19 cellular contexts compared by ENCODE assay signal in the genomic region with DNA sequence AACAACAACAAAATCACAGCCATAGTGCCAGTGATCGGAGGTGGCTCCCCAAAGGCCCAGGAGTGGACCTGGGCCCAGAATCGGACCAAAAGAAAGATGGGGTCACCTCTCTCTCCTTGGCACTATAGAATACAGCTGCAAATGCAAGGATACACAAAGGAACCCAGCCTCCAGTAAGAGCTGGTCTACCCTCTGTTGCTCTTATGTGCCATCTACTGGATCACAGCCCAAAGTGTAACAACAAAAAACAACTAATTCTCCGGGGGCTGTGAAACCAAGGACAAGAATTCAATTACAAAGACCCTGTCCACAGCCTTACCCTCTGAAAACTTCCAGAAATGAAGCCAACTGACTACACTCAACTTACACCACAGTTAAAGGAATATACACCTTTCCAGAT. TPM values are rescaled to one million over a fixed set of nuclear protein-coding genes. Genes with fewer than 3 reads are reported as not detected.
DNase-seq lines count a peak whose midpoint lies in the region; ATAC-seq, FAIRE-seq and TF ChIP-seq lines count a peak whose summit lies in the region.
"Had no signal": no experiment of that assay in that cellular context is flagged by ENCODE, and none has a peak within 500 bp of the region (broad histone marks: within the 10 kb centered on the region; RNA-seq: fewer than 3 reads in every experiment).

No MANE protein-coding gene starts in this region.

- FAIRE-seq in GM12878 (lab: Jason Lieb, UNC), result no peak

- CTCF ChIA-PET in GM12878 (lab: Yijun Ruan, JAX), result no interaction called here

- DNase-seq in DMS 273 (lab: John Stamatoyannopoulos, UW; ENCODE audit: unreplicated experiment) (peak; percentile 2), DMS 273 treated with DMSO at 0.1 percent for 48 hours (lab: John Stamatoyannopoulos, UW) (no peak), LNCaP clone FGC (ENCODE audit: low read depth) (no peak), GM12878 (ENCODE audit: low read depth, low spot score) (no peak), mesenchymal stem cell (peak; percentile 17), GDM1 (lab: John Stamatoyannopoulos, UW) (no peak), dorsolateral prefrontal cortex (no peak)
- DNase-seq: 8988T; activated B cell treated with CpG ODN at 0.5 μM for 24 hours; activated T-cell treated with anti-CD3 and anti-CD28 coated beads, Interleukin-2, amount 50 U/mL, for 24 hours; amniotic stem cell; effector CD8-positive, alpha-beta T cell; nephron progenitor cell; Right ventricle myocardium superior; thyroid gland had no signal

- H3K4ac ChIP-seq in mesenchymal stem cell (ENCODE audit: low read depth in 1 of 2, low read length in 2 of 2), result peak overlapping the region; percentile 97 to 100

- H3K14ac ChIP-seq in mesenchymal stem cell (ENCODE audit: low read length in 2 of 2), result peak overlapping the region in 1 of 2 experiments; percentile 96

- SMC1A ChIA-PET in GM12878 (lab: Charles Lee; ENCODE audit: uncharacterized antibody, unreplicated experiment), result no interaction called here

- H3K27me3 ChIP-seq in GM12878 (replicated peaks in 1 of 2; ENCODE audit: control insufficient read depth in 2 of 2, insufficient read depth in 2 of 2, low read length in 1 of 2) (no peaks in the 10 kb centered on the region), mesenchymal stem cell (ENCODE audit: control insufficient read depth in 1 of 2, insufficient read depth in 1 of 2, low read length in 2 of 2) (no peaks in the 10 kb centered on the region), dorsolateral prefrontal cortex (no peaks in the 10 kb centered on the region)
- H3K27me3 ChIP-seq: gastroesophageal sphincter, thyroid gland had no signal

- H3K27ac ChIP-seq in GM12878 (ENCODE audit: control insufficient read depth, insufficient read depth), result no peak overlapping the region
- no peak overlapping the region for H3K27ac ChIP-seq in mesenchymal stem cell (ENCODE audit: low read length, poor library complexity, severe bottlenecking)
- H3K27ac ChIP-seq in dorsolateral prefrontal cortex, result no peak overlapping the region
- H3K27ac ChIP-seq: gastroesophageal sphincter, thyroid gland had no signal

- no peak overlapping the region for H3K4me3 ChIP-seq in LNCaP clone FGC (ENCODE audit: low read depth, low read length)
- no peak overlapping the region for H3K4me3 ChIP-seq in GM12878
- H3K4me3 ChIP-seq in mesenchymal stem cell (ENCODE audit: insufficient read depth in 1 of 2, low read depth in 1 of 2, low read length in 2 of 2), result no peak overlapping the region
- H3K4me3 ChIP-seq in dorsolateral prefrontal cortex, result no peak overlapping the region
- H3K4me3 ChIP-seq: gastroesophageal sphincter, skin epidermis, thyroid gland had no signal

- TF ChIP-seq CTCF in LNCaP clone FGC (IDR thresholded peaks at IDR 0.05; ENCODE audit: control insufficient read depth, extremely low read depth, insufficient read depth), result peak; percentile 16; the same call in 1 of the 2 replicates
- TF ChIP-seq CTCF in GM12878 (IDR thresholded peaks at IDR 0.05 in 2 of 3, conservative IDR thresholded peaks at IDR 0.05 in 1 of 3; ENCODE audit: control insufficient read depth in 2 of 3, extremely low read depth in 1 of 3, insufficient read depth in 1 of 3, low read depth in 3 of 3, low read length in 3 of 3), result no peak; a peak in 1 of 6 replicates
- no peak for TF ChIP-seq CTCF in dorsolateral prefrontal cortex (IDR thresholded peaks at IDR 0.05 in 54 of 56, conservative IDR thresholded peaks at IDR 0.05 in 2 of 56; ENCODE audit: low read depth in 1 of 56, partially characterized antibody in 56 of 56)

- H3K9me3 ChIP-seq in GM12878 (replicated peaks; ENCODE audit: control insufficient read depth, insufficient read depth, low read length), result no peaks in the 10 kb centered on the region
- peaks cover 3% of the 10 kb centered on the region for H3K9me3 ChIP-seq in mesenchymal stem cell (ENCODE audit: control insufficient read depth, low read length)
- H3K9me3 ChIP-seq: thyroid gland had no signal

- H4K20me1 ChIP-seq in GM12878 (ENCODE audit: control insufficient read depth, insufficient read depth), result no peaks in the 10 kb centered on the region

- 0 out of 2 replicates have a peak, but pooled peaks have one; percentile 8 for TF ChIP-seq RAD21 in GM12878 (IDR thresholded peaks at IDR 0.05; ENCODE audit: insufficient read depth, low read depth, low read length)

- H2AK5ac ChIP-seq in mesenchymal stem cell (ENCODE audit: low read length, severe bottlenecking), result no peak overlapping the region

- no peak for TF ChIP-seq EP300 in GM12878 (IDR thresholded peaks at IDR 0.05; ENCODE audit: borderline replicate concordance in 1 of 2, control insufficient read depth in 1 of 2, low read depth in 2 of 2, low read length in 2 of 2)

- no peaks in the 10 kb centered on the region for H3K4me1 ChIP-seq in GM12878 (ENCODE audit: control insufficient read depth, insufficient read depth, low read length)
- no peaks in the 10 kb centered on the region for H3K4me1 ChIP-seq in mesenchymal stem cell (ENCODE audit: control insufficient read depth, insufficient read depth, low read depth, low read length)
- H3K4me1 ChIP-seq: gastroesophageal sphincter, thyroid gland had no signal

- peak overlapping the region; percentile 71 to 99 for H2BK12ac ChIP-seq in mesenchymal stem cell (ENCODE audit: low read length in 2 of 2)

- no peak overlapping the region for H2BK5ac ChIP-seq in mesenchymal stem cell (ENCODE audit: low read depth, low read length, poor library complexity, severe bottlenecking)

- H3K9ac ChIP-seq in GM12878 (ENCODE audit: control insufficient read depth, insufficient read depth, low read length) (no peak overlapping the region), mesenchymal stem cell (ENCODE audit: low read length) (no peak overlapping the region)

- H3K36me3 ChIP-seq in GM12878 (ENCODE audit: control insufficient read depth in 2 of 2, insufficient read depth in 2 of 2, low read length in 1 of 2), result no peaks in the 10 kb centered on the region
- no peaks in the 10 kb centered on the region for H3K36me3 ChIP-seq in mesenchymal stem cell (ENCODE audit: control insufficient read depth in 1 of 2, insufficient read depth in 2 of 2, low read depth in 1 of 2, low read length in 2 of 2)
- H3K36me3 ChIP-seq: gastroesophageal sphincter, thyroid gland had no signal

- H3K23ac ChIP-seq in mesenchymal stem cell (ENCODE audit: low read length in 2 of 2), result peak overlapping the region in 1 of 2 experiments; percentile 80

- BruUV-seq in GM12878 (replicated peaks; lab: Mats Ljungman, UMichigan), result no TSS peak

- H2BK15ac ChIP-seq in mesenchymal stem cell (ENCODE audit: low read depth, poor library complexity, severe bottlenecking), result no peak overlapping the region

- ATAC-seq in GM12878 (peak; percentile 36; the same call in 1 of the 3 replicates), HG02610 (IDR thresholded peaks at IDR 0.05; ENCODE audit: unreplicated experiment) (no peak)
- ATAC-seq: gastroesophageal sphincter, left lobe of liver had no signal

- RAD21 ChIA-PET in GM12878 (lab: Charles Lee; ENCODE audit: unreplicated experiment), result no interaction called here

- in situ Hi-C loops in GM12878 (cut with MboI), result no loop called here

- no peak overlapping the region for H2AFZ ChIP-seq in GM12878 (ENCODE audit: control insufficient read depth, low read depth, low read length)
- no peak overlapping the region for H2AFZ ChIP-seq in mesenchymal stem cell (ENCODE audit: low read depth, low read length)

- H4K8ac ChIP-seq in mesenchymal stem cell (ENCODE audit: low read length), result peak overlapping the region; percentile 94

- peak overlapping the region; percentile 99 for H4K91ac ChIP-seq in mesenchymal stem cell (ENCODE audit: low read length)

- H3K18ac ChIP-seq in mesenchymal stem cell (ENCODE audit: low read depth in 1 of 2, low read length in 2 of 2), result peak overlapping the region; percentile 88 to 99

- POLR2A ChIA-PET in GM12878 (lab: Charles Lee), result no interaction called here

- H3K79me1 ChIP-seq in mesenchymal stem cell (replicated peaks; ENCODE audit: low read length, poor library complexity, severe bottlenecking), result no peaks in the 10 kb centered on the region

- intact Hi-C loops in GM12878 (cut with micrococcal nuclease; ENCODE audit: unreplicated experiment) (no loop called here), dorsolateral prefrontal cortex (cut with DNase I) (no loop called here)

- 2% methylated on average over 3 of the region's 3 CpGs for WGBS in GM12878 (ENCODE audit: insufficient coverage, insufficient replicate concordance, low lambda C conversion rate, missing lambda C conversion rate)
- WGBS in mesenchymal stem cell, result 87% methylated on average over 3 of the region's 3 CpGs

- no peak for TF ChIP-seq POLR2A in GM12878 (IDR thresholded peaks at IDR 0.05; ENCODE audit: low read depth, low read length)

- no peaks in the 10 kb centered on the region for H3K79me2 ChIP-seq in GM12878 (ENCODE audit: control insufficient read depth, insufficient read depth, low read length)

- H3K4me2 ChIP-seq in GM12878 (ENCODE audit: control insufficient read depth, insufficient read depth) (no peak overlapping the region), mesenchymal stem cell (ENCODE audit: low read length, poor library complexity, severe bottlenecking) (no peak overlapping the region)

- peak overlapping the region; percentile 80 for H2BK120ac ChIP-seq in mesenchymal stem cell (ENCODE audit: low read depth, low read length)

RNA-seq across cellular contexts. Expression of gene OR8G5, which starts 21.6 kb away (rescaled TPM):
- not detected in 2 replicates for total RNA-seq in GM12878 (2013; cell fraction: nucleolus; rRNA removed)
- total RNA-seq in GM12878 (2014; rRNA removed) (not detected in 2 replicates), GM12878 (2014; rRNA removed; fragmentation: Illumina TruSeq; extraction: Trizol) (not detected in 2 replicates), GM12878 (2021) (not detected in 2 replicates), dorsolateral prefrontal cortex (not detected)
- not detected for polyA plus RNA-seq in GM12878 (2011; ENCODE audit: low read depth)
- polyA plus RNA-seq in GM12878 (2011; rRNA removed) (not detected in 2 replicates), GM12878 (2014; fragmentation: Illumina TruSeq; extraction: Trizol) (not detected in 2 replicates), GM12878 (2014; fragmentation: Nextera tagmentation; extraction: Ambion mirVana) (not detected), GM12878 (2014; rRNA removed) (not detected in 2 replicates), GM12878 (2016; fragmentation: Nextera tagmentation; extraction: Ambion mirVana) (not detected)
- polyA plus RNA-seq in GM12878 (2011; cell fraction: cytosol; rRNA removed), result not detected in 2 replicates
- polyA plus RNA-seq in GM12878 (2011; cell fraction: nucleus; rRNA removed), result not detected in 2 replicates
- polyA plus RNA-seq in GM12878 (2012), result not detected in 2 replicates
- polyA minus RNA-seq in GM12878 (2011; rRNA and poly(A)+ RNA removed), result not detected in 2 replicates
- polyA minus RNA-seq in GM12878 (2011; cell fraction: cytosol; rRNA and poly(A)+ RNA removed), result not detected in 2 replicates
- not detected in 2 replicates for polyA minus RNA-seq in GM12878 (2011; cell fraction: nucleus; rRNA and poly(A)+ RNA removed)
- polyA plus RNA-seq in mesenchymal stem cell (2013, experiment 1 of 2), result 0.03 TPM
- not detected for polyA plus RNA-seq in mesenchymal stem cell (2013, experiment 2 of 2)
- total RNA-seq: activated B cell treated with CpG ODN at 0.5 μM for 24 hours, gastroesophageal sphincter, left lobe of liver, Right ventricle myocardium superior, thyroid gland had no signal

RNA-seq across cellular contexts. Expression of gene OR8D1, which starts 35.9 kb away (rescaled TPM):
- total RNA-seq in GM12878 (2013; cell fraction: nucleolus; rRNA removed), result not detected in 2 replicates
- not detected in 2 replicates for total RNA-seq in GM12878 (2014; rRNA removed)
- not detected in 2 replicates for total RNA-seq in GM12878 (2014; rRNA removed; fragmentation: Illumina TruSeq; extraction: Trizol)
- not detected in 2 replicates for total RNA-seq in GM12878 (2021)
- not detected for polyA plus RNA-seq in GM12878 (2011; ENCODE audit: low read depth)
- polyA plus RNA-seq in GM12878 (2011; rRNA removed), result not detected in 2 replicates
- not detected in 2 replicates for polyA plus RNA-seq in GM12878 (2011; cell fraction: cytosol; rRNA removed)
- polyA plus RNA-seq in GM12878 (2011; cell fraction: nucleus; rRNA removed), result not detected in 2 replicates
- not detected in 2 replicates for polyA plus RNA-seq in GM12878 (2012)
- polyA plus RNA-seq in GM12878 (2014; fragmentation: Illumina TruSeq; extraction: Trizol), result not detected in 2 replicates
- polyA plus RNA-seq in GM12878 (2014; fragmentation: Nextera tagmentation; extraction: Ambion mirVana), result not detected
- not detected in 2 replicates for polyA plus RNA-seq in GM12878 (2014; rRNA removed)
- not detected for polyA plus RNA-seq in GM12878 (2016; fragmentation: Nextera tagmentation; extraction: Ambion mirVana)
- not detected in 2 replicates for polyA minus RNA-seq in GM12878 (2011; rRNA and poly(A)+ RNA removed)
- not detected in 2 replicates for polyA minus RNA-seq in GM12878 (2011; cell fraction: cytosol; rRNA and poly(A)+ RNA removed)
- not detected in 2 replicates for polyA minus RNA-seq in GM12878 (2011; cell fraction: nucleus; rRNA and poly(A)+ RNA removed)
- 0.07 TPM for polyA plus RNA-seq in mesenchymal stem cell (2013, experiment 1 of 2)
- 0.07 TPM for polyA plus RNA-seq in mesenchymal stem cell (2013, experiment 2 of 2)
- total RNA-seq in dorsolateral prefrontal cortex, result under 1 TPM in 17 of 120 experiments, not detected in 103; 0.04 to 0.75 (median 0.07) TPM
- total RNA-seq: activated B cell treated with CpG ODN at 0.5 μM for 24 hours, gastroesophageal sphincter, left lobe of liver, Right ventricle myocardium superior, thyroid gland had no signal

RNA-seq across cellular contexts. Expression of gene OR8G1, which starts 36.9 kb away (rescaled TPM):
- total RNA-seq in GM12878 (2013; cell fraction: nucleolus; rRNA removed), result not detected in 2 replicates
- not detected in 2 replicates for total RNA-seq in GM12878 (2014; rRNA removed)
- not detected in 2 replicates for total RNA-seq in GM12878 (2014; rRNA removed; fragmentation: Illumina TruSeq; extraction: Trizol)
- total RNA-seq in GM12878 (2021), result not detected in 2 replicates
- not detected for polyA plus RNA-seq in GM12878 (2011; ENCODE audit: low read depth)
- polyA plus RNA-seq in GM12878 (2011; rRNA removed), result not detected in 2 replicates
- not detected in 2 replicates for polyA plus RNA-seq in GM12878 (2011; cell fraction: cytosol; rRNA removed)
- polyA plus RNA-seq in GM12878 (2011; cell fraction: nucleus; rRNA removed), result not detected in 2 replicates
- polyA plus RNA-seq in GM12878 (2012), result not detected in 2 replicates
- not detected in 2 replicates for polyA plus RNA-seq in GM12878 (2014; fragmentation: Illumina TruSeq; extraction: Trizol)
- polyA plus RNA-seq in GM12878 (2014; fragmentation: Nextera tagmentation; extraction: Ambion mirVana), result not detected
- polyA plus RNA-seq in GM12878 (2014; rRNA removed), result not detected in 2 replicates
- not detected for polyA plus RNA-seq in GM12878 (2016; fragmentation: Nextera tagmentation; extraction: Ambion mirVana)
- polyA minus RNA-seq in GM12878 (2011; rRNA and poly(A)+ RNA removed), result not detected in 2 replicates
- polyA minus RNA-seq in GM12878 (2011; cell fraction: cytosol; rRNA and poly(A)+ RNA removed), result not detected in 2 replicates
- not detected in 2 replicates for polyA minus RNA-seq in GM12878 (2011; cell fraction: nucleus; rRNA and poly(A)+ RNA removed)
- not detected for polyA plus RNA-seq in mesenchymal stem cell (2013, experiment 1 of 2)
- polyA plus RNA-seq in mesenchymal stem cell (2013, experiment 2 of 2), result not detected
- total RNA-seq in dorsolateral prefrontal cortex, result under 1 TPM in 1 of 120 experiments, not detected in 119; 0.85 TPM
- total RNA-seq: activated B cell treated with CpG ODN at 0.5 μM for 24 hours, gastroesophageal sphincter, left lobe of liver, Right ventricle myocardium superior, thyroid gland had no signal

RNA-seq across cellular contexts. Expression of gene OR8D2, which starts 42.2 kb away (rescaled TPM):
- not detected in 2 replicates for total RNA-seq in GM12878 (2013; cell fraction: nucleolus; rRNA removed)
- total RNA-seq in GM12878 (2014; rRNA removed) (not detected in 2 replicates), GM12878 (2014; rRNA removed; fragmentation: Illumina TruSeq; extraction: Trizol) (not detected in 2 replicates), GM12878 (2021) (not detected in 2 replicates), dorsolateral prefrontal cortex (not detected)
- polyA plus RNA-seq in GM12878 (2011; ENCODE audit: low read depth), result not detected
- polyA plus RNA-seq in GM12878 (2011; rRNA removed) (not detected in 2 replicates), GM12878 (2014; fragmentation: Illumina TruSeq; extraction: Trizol) (not detected in 2 replicates), GM12878 (2014; fragmentation: Nextera tagmentation; extraction: Ambion mirVana) (not detected), GM12878 (2014; rRNA removed) (not detected in 2 replicates), GM12878 (2016; fragmentation: Nextera tagmentation; extraction: Ambion mirVana) (not detected)
- polyA plus RNA-seq in GM12878 (2011; cell fraction: cytosol; rRNA removed), result not detected in 2 replicates
- polyA plus RNA-seq in GM12878 (2011; cell fraction: nucleus; rRNA removed), result not detected in 2 replicates
- polyA plus RNA-seq in GM12878 (2012), result not detected in 2 replicates
- polyA minus RNA-seq in GM12878 (2011; rRNA and poly(A)+ RNA removed), result not detected in 2 replicates
- not detected in 2 replicates for polyA minus RNA-seq in GM12878 (2011; cell fraction: cytosol; rRNA and poly(A)+ RNA removed)
- polyA minus RNA-seq in GM12878 (2011; cell fraction: nucleus; rRNA and poly(A)+ RNA removed), result not detected in 2 replicates
- polyA plus RNA-seq in mesenchymal stem cell (2013, experiment 1 of 2), result not detected
- polyA plus RNA-seq in mesenchymal stem cell (2013, experiment 2 of 2), result not detected
- total RNA-seq: activated B cell treated with CpG ODN at 0.5 μM for 24 hours, gastroesophageal sphincter, left lobe of liver, Right ventricle myocardium superior, thyroid gland had no signal

Comparison
In these comparisons a context has a peak if more than half of its experiments do, and no peak if none do; other contexts are left out.
1. DNase-seq: peak in DMS 273 (single experiment) and mesenchymal stem cell (single experiment); none in DMS 273 treated with DMSO at 0.1 percent for 48 hours (single experiment), LNCaP clone FGC (single experiment), GM12878 (single experiment), GDM1 (single experiment) and dorsolateral prefrontal cortex (0 of 10).